In genomic region chr12:111519083-111519482, GRCh38 we compare ENCODE assay signal across 18 cellular contexts.
DNase-seq lines count a peak whose midpoint lies in the region; ATAC-seq, FAIRE-seq and TF ChIP-seq lines count a peak whose summit lies in the region.
"Had no signal": no experiment of that assay in that cellular context is flagged by ENCODE, and none has a peak within 500 bp of the region (broad histone marks: within the 10 kb centered on the region; RNA-seq: fewer than 3 reads in every experiment).

No MANE protein-coding gene starts in this region.

- H3K27me3 ChIP-seq in bronchial epithelial cell (ENCODE audit: control insufficient read depth, insufficient read depth, low read length): no peaks in the 10 kb centered on the region
- H3K27me3 ChIP-seq in left ventricle myocardium inferior (ENCODE audit: low read depth): no peaks in the 10 kb centered on the region
- no peaks in the 10 kb centered on the region for H3K27me3 ChIP-seq in gastrocnemius medialis

- TF ChIP-seq CTCF in bronchial epithelial cell (IDR thresholded peaks at IDR 0.05; ENCODE audit: insufficient read depth, low read length, severe bottlenecking) (no peak), left ventricle myocardium inferior (IDR thresholded peaks at IDR 0.05; ENCODE audit: borderline replicate concordance) (no peak), gastrocnemius medialis (IDR thresholded peaks at IDR 0.05 in 4 of 5, conservative IDR thresholded peaks at IDR 0.05 in 1 of 5) (no peak)

- H3K4me1 ChIP-seq in left ventricle myocardium inferior: peaks cover 16% of the 10 kb centered on the region
- no peaks in the 10 kb centered on the region for H3K4me1 ChIP-seq in gastrocnemius medialis
- H3K4me1 ChIP-seq: A549, Caco-2 had no signal

- peak; percentile 84 for ATAC-seq in Right ventricle myocardium inferior
- peak; percentile 39 to 79 for ATAC-seq in gastrocnemius medialis
- ATAC-seq: A549 had no signal

- H3K9me3 ChIP-seq in left ventricle myocardium inferior (replicated peaks) (no peaks in the 10 kb centered on the region), gastrocnemius medialis (no peaks in the 10 kb centered on the region)
- H3K9me3 ChIP-seq: A549, Caco-2 had no signal

- DNase-seq in Right ventricle myocardium inferior (ENCODE audit: missing footprints) (no peak), cardiac septum (ENCODE audit: low spot score) (no peak), bronchial epithelial cell (ENCODE audit: low read depth) (no peak), left ventricle myocardium inferior (no peak), gastrocnemius medialis (peak in 1 of 2 donors; percentile 17), NCI-H1694 treated with DMSO at 0.1 percent for 48 hours (lab: John Stamatoyannopoulos, UW) (no peak)
- DNase-seq in activated T-cell treated with anti-CD3 and anti-CD28 coated beads, Interleukin-2, amount 50 U/mL, for 1 hour: no peak
- DNase-seq: AML-193; Caco-2; CD4-positive, alpha-beta T cell; GDM1; GM23248; HCEC 1CT had no signal

- intact Hi-C loops in Right ventricle myocardium inferior (cut with DNase I): no loop called here
- intact Hi-C loops in cardiac septum (cut with DNase I): no loop called here
- intact Hi-C loops in left ventricle myocardium inferior (cut with micrococcal nuclease): no loop called here
- intact Hi-C loops in gastrocnemius medialis (cut with DNase I; ENCODE audit: low total_unique reads): no loop called here

- in situ Hi-C loops in gastrocnemius medialis (cut with MboI; ENCODE audit: low sequenced_read_pairs in 4 of 4): no loop called here

- H3K4me3 ChIP-seq in bronchial epithelial cell (ENCODE audit: low read depth, low read length): no peak overlapping the region
- no peak overlapping the region for H3K4me3 ChIP-seq in left ventricle myocardium inferior
- no peak overlapping the region for H3K4me3 ChIP-seq in gastrocnemius medialis
- H3K4me3 ChIP-seq: A549, GM23248 had no signal

- no peak for TF ChIP-seq POLR2A in gastrocnemius medialis (IDR thresholded peaks at IDR 0.05)

- H3K36me3 ChIP-seq in bronchial epithelial cell (ENCODE audit: control insufficient read depth, insufficient read depth, low read length): peaks cover 9% of the 10 kb centered on the region
- H3K36me3 ChIP-seq in left ventricle myocardium inferior: peaks cover 90% of the 10 kb centered on the region
- peaks cover 0 to 80% of the 10 kb centered on the region in 2 donors for H3K36me3 ChIP-seq in gastrocnemius medialis

- peak overlapping the region; percentile 35 for H3K27ac ChIP-seq in left ventricle myocardium inferior (replicated peaks)
- peak overlapping the region in 1 of 4 donors; percentile 18 for H3K27ac ChIP-seq in gastrocnemius medialis
- H3K27ac ChIP-seq: 22Rv1, A549, C4-2B, GM23248 had no signal

- peak; percentile 55 for FAIRE-seq in bronchial epithelial cell (lab: Jason Lieb, UNC)
- FAIRE-seq: A549, D721Med, GM12892 had no signal
